1 cellular context compared by ENCODE assay signal in the genomic region with DNA sequence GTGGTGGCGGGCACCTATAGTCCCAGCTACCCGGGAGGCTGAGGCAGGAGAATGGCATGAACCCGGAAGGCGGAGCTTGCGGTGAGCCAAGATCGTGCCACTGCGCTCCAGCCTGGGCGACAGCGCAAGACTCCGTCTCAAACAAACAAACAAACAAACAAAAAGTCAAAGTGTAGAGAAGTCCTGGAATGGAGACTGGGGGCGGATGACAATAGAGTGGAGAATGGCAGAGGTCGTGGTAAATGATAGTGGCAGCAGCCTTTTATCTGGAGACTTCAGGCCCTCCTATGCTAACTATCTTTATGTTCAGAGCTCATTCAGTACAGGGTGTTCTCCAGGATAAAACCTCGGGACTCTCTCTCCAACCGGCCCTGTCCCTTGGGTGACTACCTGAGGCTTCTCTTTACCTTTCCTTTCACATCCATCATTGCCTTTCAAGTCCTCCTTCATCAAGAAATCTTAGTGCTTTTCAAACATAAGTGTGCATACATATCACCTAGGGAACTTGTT.
TF ChIP-seq lines count a peak whose summit lies in the region.

No MANE protein-coding gene starts in this region.

TF ChIP-seq in K562, 482 proteins besides CTCF, POLR2A, EP300 and RAD21 (continues in another document):
- TF ChIP-seq TRIM28 (IDR thresholded peaks at IDR 0.05) (peak; percentile 75), ZNF140 (CRISPR knock-in tag; IDR thresholded peaks at IDR 0.05) (no peak), KDM2B (CRISPR knock-in tag; IDR thresholded peaks at IDR 0.05) (0 out of 2 replicates have a peak, but pooled peaks have one; percentile 87), TCF7L2 (IDR thresholded peaks at IDR 0.05; ENCODE audit: low read depth, low read length) (no peak), LARP7 (IDR thresholded peaks at IDR 0.05) (peak; percentile 34; the same call in 1 of the 2 replicates), RBM14 (IDR thresholded peaks at IDR 0.05; ENCODE audit: borderline replicate concordance, insufficient read depth, low read depth, low read length) (no peak), CBX8 (IDR thresholded peaks at IDR 0.05; ENCODE audit: borderline replicate concordance, extremely low read depth, low read depth, low read length, poor library complexity, severe bottlenecking) (no peak), FUS (optimal IDR thresholded peaks at IDR 0.05; ENCODE audit: low read depth, low read length) (no peak), MBD2 (IDR thresholded peaks at IDR 0.05; ENCODE audit: borderline replicate concordance, low read depth) (peak; percentile 82), ZNF253 (CRISPR knock-in tag; conservative IDR thresholded peaks at IDR 0.05) (no peak), BHLHE40 (IDR thresholded peaks at IDR 0.05; ENCODE audit: low read length) (0 out of 2 replicates have a peak, but pooled peaks have one; percentile 5), BRF1 (IDR thresholded peaks at IDR 0.05; ENCODE audit: borderline replicate concordance, extremely low read depth, insufficient read length) (no peak), PPARD (CRISPR knock-in tag; IDR thresholded peaks at IDR 0.05) (no peak), TEAD4 (IDR thresholded peaks at IDR 0.05; ENCODE audit: low read length) (peak; percentile 99), TEAD4 (CRISPR knock-in tag; IDR thresholded peaks at IDR 0.05; ENCODE audit: borderline replicate concordance) (no peak), THRAP3 (IDR thresholded peaks at IDR 0.05; ENCODE audit: borderline replicate concordance) (no peak; the same call in 1 of the 2 replicates), RUNX1 (IDR thresholded peaks at IDR 0.05; ENCODE audit: low read depth) (peak; percentile 75; the same call in 1 of the 2 replicates), SMARCC2 (IDR thresholded peaks at IDR 0.05; ENCODE audit: low read depth) (peak; percentile 97), ILF3 (IDR thresholded peaks at IDR 0.05; ENCODE audit: borderline replicate concordance) (no peak), BRCA1 (IDR thresholded peaks at IDR 0.05) (no peak), BRCA1 (CRISPR knock-in tag; IDR thresholded peaks at IDR 0.05) (no peak), RBM22 (IDR thresholded peaks at IDR 0.05; ENCODE audit: low read depth, low read length, poor library complexity, severe bottlenecking) (no peak), CC2D1A (IDR thresholded peaks at IDR 0.05) (peak; percentile 100), TAL1 (IDR thresholded peaks at IDR 0.05) (peak; percentile 100), KLF10 (CRISPR knock-in tag; IDR thresholded peaks at IDR 0.05) (no peak), ZNF431 (CRISPR knock-in tag; IDR thresholded peaks at IDR 0.05) (no peak), SMARCA5 (IDR thresholded peaks at IDR 0.05) (no peak), SP2 (IDR thresholded peaks at IDR 0.05; ENCODE audit: extremely low read depth, low read depth, low read length, poor library complexity, severe bottlenecking) (no peak), FOS (IDR thresholded peaks at IDR 0.05; ENCODE audit: extremely low read depth, insufficient read length) (no peak), ZNF561 (CRISPR knock-in tag; conservative IDR thresholded peaks at IDR 0.05) (no peak), FOXJ3 (CRISPR knock-in tag; IDR thresholded peaks at IDR 0.05) (no peak), TCF3 (CRISPR knock-in tag; IDR thresholded peaks at IDR 0.05) (peak; percentile 100), ELK1 (CRISPR knock-in tag; IDR thresholded peaks at IDR 0.05) (no peak), SRSF9 (IDR thresholded peaks at IDR 0.05; ENCODE audit: borderline replicate concordance, low read depth, low read length) (no peak), ZNF24 (IDR thresholded peaks at IDR 0.05) (peak; percentile 60; the same call in 1 of the 2 replicates), EP400 (IDR thresholded peaks at IDR 0.05) (peak; percentile 40), DMBX1 (CRISPR knock-in tag; IDR thresholded peaks at IDR 0.05; ENCODE audit: borderline replicate concordance) (peak; percentile 94), PML (IDR thresholded peaks at IDR 0.05; ENCODE audit: low read length) (peak; percentile 99), RFX7 (CRISPR knock-in tag; IDR thresholded peaks at IDR 0.05) (no peak), ZNF551 (CRISPR knock-in tag; IDR thresholded peaks at IDR 0.05) (no peak), ARHGAP35 (IDR thresholded peaks at IDR 0.05; ENCODE audit: partially characterized antibody) (no peak), ZNF668 (CRISPR knock-in tag; IDR thresholded peaks at IDR 0.05) (no peak), MCM2 (IDR thresholded peaks at IDR 0.05; ENCODE audit: low read depth) (no peak), ZKSCAN3 (CRISPR knock-in tag; IDR thresholded peaks at IDR 0.05) (no peak), ZFP30 (CRISPR knock-in tag; IDR thresholded peaks at IDR 0.05; ENCODE audit: borderline replicate concordance) (no peak), NFATC3 (IDR thresholded peaks at IDR 0.05) (0 out of 2 replicates have a peak, but pooled peaks have one; percentile 84), KAT2B (IDR thresholded peaks at IDR 0.05; ENCODE audit: low read depth, low read length) (no peak), MGA (IDR thresholded peaks at IDR 0.05) (no peak), ZNF79 (CRISPR knock-in tag; IDR thresholded peaks at IDR 0.05; ENCODE audit: low read depth) (no peak), MAZ (CRISPR knock-in tag; conservative IDR thresholded peaks at IDR 0.05 in 1 of 2, IDR thresholded peaks at IDR 0.05 in 1 of 2) (peak; percentile 34 to 75; a peak in 3 of 4 replicates), MTA2 (IDR thresholded peaks at IDR 0.05; ENCODE audit: low read depth) (peak; percentile 100)
- TF ChIP-seq, protein P1, sequence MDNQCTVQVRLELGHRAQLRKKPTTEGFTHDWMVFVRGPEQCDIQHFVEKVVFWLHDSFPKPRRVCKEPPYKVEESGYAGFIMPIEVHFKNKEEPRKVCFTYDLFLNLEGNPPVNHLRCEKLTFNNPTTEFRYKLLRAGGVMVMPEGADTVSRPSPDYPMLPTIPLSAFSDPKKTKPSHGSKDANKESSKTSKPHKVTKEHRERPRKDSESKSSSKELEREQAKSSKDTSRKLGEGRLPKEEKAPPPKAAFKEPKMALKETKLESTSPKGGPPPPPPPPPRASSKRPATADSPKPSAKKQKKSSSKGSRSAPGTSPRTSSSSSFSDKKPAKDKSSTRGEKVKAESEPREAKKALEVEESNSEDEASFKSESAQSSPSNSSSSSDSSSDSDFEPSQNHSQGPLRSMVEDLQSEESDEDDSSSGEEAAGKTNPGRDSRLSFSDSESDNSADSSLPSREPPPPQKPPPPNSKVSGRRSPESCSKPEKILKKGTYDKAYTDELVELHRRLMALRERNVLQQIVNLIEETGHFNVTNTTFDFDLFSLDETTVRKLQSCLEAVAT (IDR thresholded peaks at IDR 0.05), result peak; percentile 78 to 93
- TF ChIP-seq, protein P2, sequence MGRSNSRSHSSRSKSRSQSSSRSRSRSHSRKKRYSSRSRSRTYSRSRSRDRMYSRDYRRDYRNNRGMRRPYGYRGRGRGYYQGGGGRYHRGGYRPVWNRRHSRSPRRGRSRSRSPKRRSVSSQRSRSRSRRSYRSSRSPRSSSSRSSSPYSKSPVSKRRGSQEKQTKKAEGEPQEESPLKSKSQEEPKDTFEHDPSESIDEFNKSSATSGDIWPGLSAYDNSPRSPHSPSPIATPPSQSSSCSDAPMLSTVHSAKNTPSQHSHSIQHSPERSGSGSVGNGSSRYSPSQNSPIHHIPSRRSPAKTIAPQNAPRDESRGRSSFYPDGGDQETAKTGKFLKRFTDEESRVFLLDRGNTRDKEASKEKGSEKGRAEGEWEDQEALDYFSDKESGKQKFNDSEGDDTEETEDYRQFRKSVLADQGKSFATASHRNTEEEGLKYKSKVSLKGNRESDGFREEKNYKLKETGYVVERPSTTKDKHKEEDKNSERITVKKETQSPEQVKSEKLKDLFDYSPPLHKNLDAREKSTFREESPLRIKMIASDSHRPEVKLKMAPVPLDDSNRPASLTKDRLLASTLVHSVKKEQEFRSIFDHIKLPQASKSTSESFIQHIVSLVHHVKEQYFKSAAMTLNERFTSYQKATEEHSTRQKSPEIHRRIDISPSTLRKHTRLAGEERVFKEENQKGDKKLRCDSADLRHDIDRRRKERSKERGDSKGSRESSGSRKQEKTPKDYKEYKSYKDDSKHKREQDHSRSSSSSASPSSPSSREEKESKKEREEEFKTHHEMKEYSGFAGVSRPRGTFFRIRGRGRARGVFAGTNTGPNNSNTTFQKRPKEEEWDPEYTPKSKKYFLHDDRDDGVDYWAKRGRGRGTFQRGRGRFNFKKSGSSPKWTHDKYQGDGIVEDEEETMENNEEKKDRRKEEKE (IDR thresholded peaks at IDR 0.05; ENCODE audit: borderline replicate concordance in 1 of 2, control insufficient read depth in 1 of 2, low read depth in 2 of 2, low read length in 1 of 2), result no peak
- TF ChIP-seq, protein P3, sequence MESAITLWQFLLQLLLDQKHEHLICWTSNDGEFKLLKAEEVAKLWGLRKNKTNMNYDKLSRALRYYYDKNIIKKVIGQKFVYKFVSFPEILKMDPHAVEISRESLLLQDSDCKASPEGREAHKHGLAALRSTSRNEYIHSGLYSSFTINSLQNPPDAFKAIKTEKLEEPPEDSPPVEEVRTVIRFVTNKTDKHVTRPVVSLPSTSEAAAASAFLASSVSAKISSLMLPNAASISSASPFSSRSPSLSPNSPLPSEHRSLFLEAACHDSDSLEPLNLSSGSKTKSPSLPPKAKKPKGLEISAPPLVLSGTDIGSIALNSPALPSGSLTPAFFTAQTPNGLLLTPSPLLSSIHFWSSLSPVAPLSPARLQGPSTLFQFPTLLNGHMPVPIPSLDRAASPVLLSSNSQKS (CRISPR knock-in tag; IDR thresholded peaks at IDR 0.05), result no peak
